16 cellular contexts compared by ENCODE assay signal in genomic region chr1:119048624-119049404, GRCh38.
A peak's percentile ranks its signal among the peaks of the same experiment; 100 is the strongest.
DNase-seq lines count a peak whose midpoint lies in the region; TF ChIP-seq lines count a peak whose summit lies in the region.
"Had no signal": no experiment of that assay in that cellular context is flagged by ENCODE, and none has a peak within 500 bp of the region (broad histone marks: within the 10 kb centered on the region; RNA-seq: fewer than 3 reads in every experiment).

No MANE protein-coding gene starts in this region.

- DNase-seq in DMS 273 (lab: John Stamatoyannopoulos, UW; ENCODE audit: unreplicated experiment) (peak; percentile 18), DMS 273 treated with DMSO at 0.1 percent for 48 hours (lab: John Stamatoyannopoulos, UW) (no peak), adipocyte (ENCODE audit: low read depth) (no peak), testis (no peak), NCI-H1048 (lab: John Stamatoyannopoulos, UW) (no peak)
- DNase-seq: AML-193; Caco-2; Calu3; CD4-positive, alpha-beta T cell; CD8-positive, alpha-beta T cell; DMS79 treated with DMSO at 0.1 percent for 48 hours; GF-D8 had no signal

- intact Hi-C loops in testis (cut with DNase I; ENCODE audit: low total_unique reads) = no loop called here

- no peaks in the 10 kb centered on the region for H3K27me3 ChIP-seq in adipocyte (replicated peaks; ENCODE audit: control insufficient read depth, insufficient read depth, low read length)
- H3K27me3 ChIP-seq in testis = no peaks in the 10 kb centered on the region
- H3K27me3 ChIP-seq: BLaER1 treated with 17β-estradiol and CSF1 and Interleukin-3, amounts not matched to agents 10 nM and 100 nM had no signal

- H3K9me3 ChIP-seq in adipocyte (ENCODE audit: control insufficient read depth, low read length) = no peaks in the 10 kb centered on the region
- no peaks in the 10 kb centered on the region for H3K9me3 ChIP-seq in testis
- H3K9me3 ChIP-seq: A549; BLaER1 treated with 17β-estradiol and CSF1 and Interleukin-3, amounts not matched to agents 10 nM and 100 nM; Caco-2 had no signal

- TF ChIP-seq POLR2A in testis (IDR thresholded peaks at IDR 0.05) = no peak

- no peak overlapping the region for H3K9ac ChIP-seq in adipocyte (ENCODE audit: low read length)
- H3K9ac ChIP-seq: BLaER1 treated with 17β-estradiol and CSF1 and Interleukin-3, amounts not matched to agents 10 nM and 100 nM had no signal

- WGBS in testis, 2 donors = 62 to 74% methylated on average over 34 of the region's 34 CpGs

- no peak for TF ChIP-seq CTCF in testis (IDR thresholded peaks at IDR 0.05)

- H3K4me3 ChIP-seq in adipocyte (ENCODE audit: low read length) (peak overlapping the region; percentile 79), testis (peak overlapping the region; percentile 12 to 20)
- H3K4me3 ChIP-seq: A549; BLaER1 treated with 17β-estradiol and CSF1 and Interleukin-3, amounts not matched to agents 10 nM and 100 nM had no signal

- peaks cover 12% of the 10 kb centered on the region for H3K36me3 ChIP-seq in adipocyte (ENCODE audit: control insufficient read depth, insufficient read depth, low read length, severe bottlenecking)
- peaks cover 3% of the 10 kb centered on the region for H3K36me3 ChIP-seq in testis (ENCODE audit: low read depth, missing control alignments)

- H3K27ac ChIP-seq in testis = no peak overlapping the region
- H3K27ac ChIP-seq: 22Rv1; A549; BLaER1 treated with 17β-estradiol and CSF1 and Interleukin-3, amounts not matched to agents 10 nM and 100 nM; C4-2B had no signal

- H3K4me1 ChIP-seq in adipocyte (ENCODE audit: control insufficient read depth, insufficient read depth, low read length) (peaks cover 28% of the 10 kb centered on the region), testis (no peaks in the 10 kb centered on the region)
- H3K4me1 ChIP-seq: A549, Caco-2 had no signal
